1 cellular context compared by ENCODE assay signal in the genomic region with DNA sequence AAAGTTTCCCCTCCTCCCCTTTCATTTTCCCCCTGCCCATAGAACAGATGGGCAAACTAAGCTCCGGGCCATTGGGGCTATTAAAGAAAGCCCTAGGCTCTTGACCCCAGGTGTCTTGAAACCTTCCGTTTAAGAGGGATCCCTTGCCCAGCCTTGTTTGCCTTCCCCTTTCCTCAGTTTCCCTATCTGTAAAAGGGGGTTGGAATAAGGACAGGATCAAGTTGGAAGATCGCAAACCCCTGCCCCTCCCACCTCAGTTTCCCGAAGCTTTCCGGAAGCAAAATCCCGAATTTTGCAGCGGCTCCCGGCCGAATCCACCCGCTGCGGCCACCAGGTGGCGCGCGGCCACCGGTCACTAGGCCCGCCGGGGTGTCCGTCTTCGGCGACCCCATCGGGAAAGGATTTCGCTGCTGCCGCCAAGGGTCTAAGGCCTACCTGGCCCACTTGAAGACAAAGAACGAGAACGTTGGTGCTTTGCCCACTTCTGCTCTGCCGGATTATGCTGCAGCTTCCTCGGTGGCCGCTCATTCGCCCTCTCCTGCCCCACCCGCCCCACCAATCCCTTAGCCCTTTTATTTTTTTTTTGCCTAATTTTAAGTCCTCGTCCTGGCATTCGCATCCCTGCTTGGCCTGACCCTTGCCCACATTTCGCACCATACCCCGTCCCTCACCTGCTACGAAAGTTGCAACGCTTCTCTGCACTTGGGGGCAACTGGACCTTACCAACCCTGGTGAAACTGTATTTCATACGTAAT.
TF ChIP-seq lines count a peak whose summit lies in the region.

No MANE protein-coding gene starts in this region.

TF ChIP-seq in HEK293, 187 proteins besides CTCF, POLR2A, EP300 and RAD21 (continued from another document):
- TF ChIP-seq, protein P1, sequence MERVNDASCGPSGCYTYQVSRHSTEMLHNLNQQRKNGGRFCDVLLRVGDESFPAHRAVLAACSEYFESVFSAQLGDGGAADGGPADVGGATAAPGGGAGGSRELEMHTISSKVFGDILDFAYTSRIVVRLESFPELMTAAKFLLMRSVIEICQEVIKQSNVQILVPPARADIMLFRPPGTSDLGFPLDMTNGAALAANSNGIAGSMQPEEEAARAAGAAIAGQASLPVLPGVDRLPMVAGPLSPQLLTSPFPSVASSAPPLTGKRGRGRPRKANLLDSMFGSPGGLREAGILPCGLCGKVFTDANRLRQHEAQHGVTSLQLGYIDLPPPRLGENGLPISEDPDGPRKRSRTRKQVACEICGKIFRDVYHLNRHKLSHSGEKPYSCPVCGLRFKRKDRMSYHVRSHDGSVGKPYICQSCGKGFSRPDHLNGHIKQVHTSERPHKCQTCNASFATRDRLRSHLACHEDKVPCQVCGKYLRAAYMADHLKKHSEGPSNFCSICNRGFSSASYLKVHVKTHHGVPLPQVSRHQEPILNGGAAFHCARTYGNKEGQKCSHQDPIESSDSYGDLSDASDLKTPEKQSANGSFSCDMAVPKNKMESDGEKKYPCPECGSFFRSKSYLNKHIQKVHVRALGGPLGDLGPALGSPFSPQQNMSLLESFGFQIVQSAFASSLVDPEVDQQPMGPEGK (tag by site-specific recombination; IDR thresholded peaks at IDR 0.05) = peak; percentile 60; the same call in 1 of the 2 replicates
- TF ChIP-seq ZNF561 (tag by site-specific recombination; IDR thresholded peaks at IDR 0.05; ENCODE audit: borderline replicate concordance) (peak; percentile 52; the same call in 1 of the 2 replicates), SP3 (tag by site-specific recombination; IDR thresholded peaks at IDR 0.05) (no peak), KLF10 (tag by site-specific recombination; IDR thresholded peaks at IDR 0.05) (peak; percentile 56), ZNF121 (tag by site-specific recombination; IDR thresholded peaks at IDR 0.05) (peak; percentile 96), ZNF140 (tag by site-specific recombination; IDR thresholded peaks at IDR 0.05) (no peak), ZEB2 (tag by site-specific recombination; IDR thresholded peaks at IDR 0.05) (peak; percentile 86), IKZF3 (tag by site-specific recombination; IDR thresholded peaks at IDR 0.05) (peak; percentile 94), MZF1 (tag by site-specific recombination; IDR thresholded peaks at IDR 0.05; ENCODE audit: borderline replicate concordance) (peak; percentile 62; the same call in 1 of the 2 replicates), ZNF24 (tag by site-specific recombination; IDR thresholded peaks at IDR 0.05) (peak; percentile 17; the same call in 1 of the 2 replicates), ZIC2 (tag by site-specific recombination; IDR thresholded peaks at IDR 0.05) (0 out of 2 replicates have a peak, but pooled peaks have one; percentile 8), ZSCAN30 (tag by site-specific recombination; IDR thresholded peaks at IDR 0.05) (peak; percentile 73), ZNF701 (tag by site-specific recombination; IDR thresholded peaks at IDR 0.05) (no peak), ZNF548 (tag by site-specific recombination; IDR thresholded peaks at IDR 0.05) (no peak), ZBTB8A (tag by site-specific recombination; IDR thresholded peaks at IDR 0.05) (peak; percentile 25; the same call in 1 of the 2 replicates), ZNF585B (tag by site-specific recombination; IDR thresholded peaks at IDR 0.05) (no peak), ZNF654 (tag by site-specific recombination; IDR thresholded peaks at IDR 0.05; ENCODE audit: low read depth) (peak; percentile 78), ZBTB7A (tag by site-specific recombination; IDR thresholded peaks at IDR 0.05; ENCODE audit: low read depth) (no peak), YY1 (tag by site-specific recombination; IDR thresholded peaks at IDR 0.05) (peak; percentile 28; the same call in 1 of the 2 replicates), SETDB1 (IDR thresholded peaks at IDR 0.05; ENCODE audit: insufficient read length, low read length) (peak; percentile 17), SP7 (tag by site-specific recombination; IDR thresholded peaks at IDR 0.05) (peak; percentile 5; the same call in 1 of the 2 replicates), ZNF274 (IDR thresholded peaks at IDR 0.05; ENCODE audit: low read length) (no peak), ZNF274 (tag by site-specific recombination; IDR thresholded peaks at IDR 0.05; ENCODE audit: borderline replicate concordance) (no peak), GLIS2 (tag by site-specific recombination; IDR thresholded peaks at IDR 0.05) (0 out of 2 replicates have a peak, but pooled peaks have one; percentile 29), BCL11A (tag by site-specific recombination; IDR thresholded peaks at IDR 0.05; ENCODE audit: low read depth) (peak; percentile 45; the same call in 1 of the 2 replicates), ZNF335 (tag by site-specific recombination; conservative IDR thresholded peaks at IDR 0.05) (peak; percentile 75), WT1 (tag by site-specific recombination; IDR thresholded peaks at IDR 0.05) (0 out of 2 replicates have a peak, but pooled peaks have one; percentile 10), ZNF341 (tag by site-specific recombination; IDR thresholded peaks at IDR 0.05; ENCODE audit: low read depth) (peak; percentile 72), ZNF324 (tag by site-specific recombination; IDR thresholded peaks at IDR 0.05) (peak; percentile 40; the same call in 1 of the 2 replicates), ZNF768 (tag by site-specific recombination; IDR thresholded peaks at IDR 0.05) (no peak), ZXDB (tag by site-specific recombination; IDR thresholded peaks at IDR 0.05) (peak; percentile 30)
- TF ChIP-seq, protein P2, sequence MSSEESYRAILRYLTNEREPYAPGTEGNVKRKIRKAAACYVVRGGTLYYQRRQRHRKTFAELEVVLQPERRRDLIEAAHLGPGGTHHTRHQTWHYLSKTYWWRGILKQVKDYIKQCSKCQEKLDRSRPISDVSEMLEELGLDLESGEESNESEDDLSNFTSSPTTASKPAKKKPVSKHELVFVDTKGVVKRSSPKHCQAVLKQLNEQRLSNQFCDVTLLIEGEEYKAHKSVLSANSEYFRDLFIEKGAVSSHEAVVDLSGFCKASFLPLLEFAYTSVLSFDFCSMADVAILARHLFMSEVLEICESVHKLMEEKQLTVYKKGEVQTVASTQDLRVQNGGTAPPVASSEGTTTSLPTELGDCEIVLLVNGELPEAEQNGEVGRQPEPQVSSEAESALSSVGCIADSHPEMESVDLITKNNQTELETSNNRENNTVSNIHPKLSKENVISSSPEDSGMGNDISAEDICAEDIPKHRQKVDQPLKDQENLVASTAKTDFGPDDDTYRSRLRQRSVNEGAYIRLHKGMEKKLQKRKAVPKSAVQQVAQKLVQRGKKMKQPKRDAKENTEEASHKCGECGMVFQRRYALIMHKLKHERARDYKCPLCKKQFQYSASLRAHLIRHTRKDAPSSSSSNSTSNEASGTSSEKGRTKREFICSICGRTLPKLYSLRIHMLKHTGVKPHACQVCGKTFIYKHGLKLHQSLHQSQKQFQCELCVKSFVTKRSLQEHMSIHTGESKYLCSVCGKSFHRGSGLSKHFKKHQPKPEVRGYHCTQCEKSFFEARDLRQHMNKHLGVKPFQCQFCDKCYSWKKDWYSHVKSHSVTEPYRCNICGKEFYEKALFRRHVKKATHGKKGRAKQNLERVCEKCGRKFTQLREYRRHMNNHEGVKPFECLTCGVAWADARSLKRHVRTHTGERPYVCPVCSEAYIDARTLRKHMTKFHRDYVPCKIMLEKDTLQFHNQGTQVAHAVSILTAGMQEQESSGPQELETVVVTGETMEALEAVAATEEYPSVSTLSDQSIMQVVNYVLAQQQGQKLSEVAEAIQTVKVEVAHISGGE (tag by site-specific recombination; conservative IDR thresholded peaks at IDR 0.05; ENCODE audit: low read depth) = 0 out of 2 replicates have a peak, but pooled peaks have one; percentile 18
- TF ChIP-seq, protein P3, sequence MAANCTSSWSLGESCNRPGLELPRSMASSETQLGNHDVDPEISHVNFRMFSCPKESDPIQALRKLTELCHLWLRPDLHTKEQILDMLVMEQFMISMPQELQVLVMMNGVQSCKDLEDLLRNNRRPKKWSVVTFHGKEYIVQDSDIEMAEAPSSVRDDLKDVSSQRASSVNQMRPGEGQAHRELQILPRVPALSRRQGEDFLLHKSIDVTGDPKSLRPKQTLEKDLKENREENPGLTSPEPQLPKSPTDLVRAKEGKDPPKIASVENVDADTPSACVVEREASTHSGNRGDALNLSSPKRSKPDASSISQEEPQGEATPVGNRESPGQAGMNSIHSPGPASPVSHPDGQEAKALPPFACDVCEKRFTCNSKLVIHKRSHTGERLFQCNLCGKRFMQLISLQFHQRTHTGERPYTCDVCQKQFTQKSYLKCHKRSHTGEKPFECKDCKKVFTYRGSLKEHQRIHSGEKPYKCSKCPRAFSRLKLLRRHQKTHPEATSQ (tag by site-specific recombination; IDR thresholded peaks at IDR 0.05) = peak; percentile 90; the same call in 1 of the 2 replicates
- TF ChIP-seq, protein P4, sequence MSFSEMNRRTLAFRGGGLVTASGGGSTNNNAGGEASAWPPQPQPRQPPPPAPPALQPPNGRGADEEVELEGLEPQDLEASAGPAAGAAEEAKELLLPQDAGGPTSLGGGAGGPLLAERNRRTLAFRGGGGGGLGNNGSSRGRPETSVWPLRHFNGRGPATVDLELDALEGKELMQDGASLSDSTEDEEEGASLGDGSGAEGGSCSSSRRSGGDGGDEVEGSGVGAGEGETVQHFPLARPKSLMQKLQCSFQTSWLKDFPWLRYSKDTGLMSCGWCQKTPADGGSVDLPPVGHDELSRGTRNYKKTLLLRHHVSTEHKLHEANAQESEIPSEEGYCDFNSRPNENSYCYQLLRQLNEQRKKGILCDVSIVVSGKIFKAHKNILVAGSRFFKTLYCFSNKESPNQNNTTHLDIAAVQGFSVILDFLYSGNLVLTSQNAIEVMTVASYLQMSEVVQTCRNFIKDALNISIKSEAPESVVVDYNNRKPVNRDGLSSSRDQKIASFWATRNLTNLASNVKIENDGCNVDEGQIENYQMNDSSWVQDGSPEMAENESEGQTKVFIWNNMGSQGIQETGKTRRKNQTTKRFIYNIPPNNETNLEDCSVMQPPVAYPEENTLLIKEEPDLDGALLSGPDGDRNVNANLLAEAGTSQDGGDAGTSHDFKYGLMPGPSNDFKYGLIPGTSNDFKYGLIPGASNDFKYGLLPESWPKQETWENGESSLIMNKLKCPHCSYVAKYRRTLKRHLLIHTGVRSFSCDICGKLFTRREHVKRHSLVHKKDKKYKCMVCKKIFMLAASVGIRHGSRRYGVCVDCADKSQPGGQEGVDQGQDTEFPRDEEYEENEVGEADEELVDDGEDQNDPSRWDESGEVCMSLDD (tag by site-specific recombination; IDR thresholded peaks at IDR 0.05) = peak; percentile 86
- TF ChIP-seq, protein P5, sequence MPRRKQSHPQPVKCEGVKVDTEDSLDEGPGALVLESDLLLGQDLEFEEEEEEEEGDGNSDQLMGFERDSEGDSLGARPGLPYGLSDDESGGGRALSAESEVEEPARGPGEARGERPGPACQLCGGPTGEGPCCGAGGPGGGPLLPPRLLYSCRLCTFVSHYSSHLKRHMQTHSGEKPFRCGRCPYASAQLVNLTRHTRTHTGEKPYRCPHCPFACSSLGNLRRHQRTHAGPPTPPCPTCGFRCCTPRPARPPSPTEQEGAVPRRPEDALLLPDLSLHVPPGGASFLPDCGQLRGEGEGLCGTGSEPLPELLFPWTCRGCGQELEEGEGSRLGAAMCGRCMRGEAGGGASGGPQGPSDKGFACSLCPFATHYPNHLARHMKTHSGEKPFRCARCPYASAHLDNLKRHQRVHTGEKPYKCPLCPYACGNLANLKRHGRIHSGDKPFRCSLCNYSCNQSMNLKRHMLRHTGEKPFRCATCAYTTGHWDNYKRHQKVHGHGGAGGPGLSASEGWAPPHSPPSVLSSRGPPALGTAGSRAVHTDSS (tag by site-specific recombination; IDR thresholded peaks at IDR 0.05) = 0 out of 2 replicates have a peak, but pooled peaks have one; percentile 16
- TF ChIP-seq, protein P6, sequence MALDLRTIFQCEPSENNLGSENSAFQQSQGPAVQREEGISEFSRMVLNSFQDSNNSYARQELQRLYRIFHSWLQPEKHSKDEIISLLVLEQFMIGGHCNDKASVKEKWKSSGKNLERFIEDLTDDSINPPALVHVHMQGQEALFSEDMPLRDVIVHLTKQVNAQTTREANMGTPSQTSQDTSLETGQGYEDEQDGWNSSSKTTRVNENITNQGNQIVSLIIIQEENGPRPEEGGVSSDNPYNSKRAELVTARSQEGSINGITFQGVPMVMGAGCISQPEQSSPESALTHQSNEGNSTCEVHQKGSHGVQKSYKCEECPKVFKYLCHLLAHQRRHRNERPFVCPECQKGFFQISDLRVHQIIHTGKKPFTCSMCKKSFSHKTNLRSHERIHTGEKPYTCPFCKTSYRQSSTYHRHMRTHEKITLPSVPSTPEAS (tag by site-specific recombination; IDR thresholded peaks at IDR 0.05) = no peak
- TF ChIP-seq, protein P7, sequence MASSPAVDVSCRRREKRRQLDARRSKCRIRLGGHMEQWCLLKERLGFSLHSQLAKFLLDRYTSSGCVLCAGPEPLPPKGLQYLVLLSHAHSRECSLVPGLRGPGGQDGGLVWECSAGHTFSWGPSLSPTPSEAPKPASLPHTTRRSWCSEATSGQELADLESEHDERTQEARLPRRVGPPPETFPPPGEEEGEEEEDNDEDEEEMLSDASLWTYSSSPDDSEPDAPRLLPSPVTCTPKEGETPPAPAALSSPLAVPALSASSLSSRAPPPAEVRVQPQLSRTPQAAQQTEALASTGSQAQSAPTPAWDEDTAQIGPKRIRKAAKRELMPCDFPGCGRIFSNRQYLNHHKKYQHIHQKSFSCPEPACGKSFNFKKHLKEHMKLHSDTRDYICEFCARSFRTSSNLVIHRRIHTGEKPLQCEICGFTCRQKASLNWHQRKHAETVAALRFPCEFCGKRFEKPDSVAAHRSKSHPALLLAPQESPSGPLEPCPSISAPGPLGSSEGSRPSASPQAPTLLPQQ (tag by site-specific recombination; IDR thresholded peaks at IDR 0.05) = peak; percentile 32; the same call in 1 of the 2 replicates
- TF ChIP-seq, protein P8, sequence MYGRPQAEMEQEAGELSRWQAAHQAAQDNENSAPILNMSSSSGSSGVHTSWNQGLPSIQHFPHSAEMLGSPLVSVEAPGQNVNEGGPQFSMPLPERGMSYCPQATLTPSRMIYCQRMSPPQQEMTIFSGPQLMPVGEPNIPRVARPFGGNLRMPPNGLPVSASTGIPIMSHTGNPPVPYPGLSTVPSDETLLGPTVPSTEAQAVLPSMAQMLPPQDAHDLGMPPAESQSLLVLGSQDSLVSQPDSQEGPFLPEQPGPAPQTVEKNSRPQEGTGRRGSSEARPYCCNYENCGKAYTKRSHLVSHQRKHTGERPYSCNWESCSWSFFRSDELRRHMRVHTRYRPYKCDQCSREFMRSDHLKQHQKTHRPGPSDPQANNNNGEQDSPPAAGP (tag by site-specific recombination; IDR thresholded peaks at IDR 0.05) = peak; percentile 51; the same call in 1 of the 2 replicates
